ENCODE assay signal across 8 cellular contexts in the genomic region with DNA sequence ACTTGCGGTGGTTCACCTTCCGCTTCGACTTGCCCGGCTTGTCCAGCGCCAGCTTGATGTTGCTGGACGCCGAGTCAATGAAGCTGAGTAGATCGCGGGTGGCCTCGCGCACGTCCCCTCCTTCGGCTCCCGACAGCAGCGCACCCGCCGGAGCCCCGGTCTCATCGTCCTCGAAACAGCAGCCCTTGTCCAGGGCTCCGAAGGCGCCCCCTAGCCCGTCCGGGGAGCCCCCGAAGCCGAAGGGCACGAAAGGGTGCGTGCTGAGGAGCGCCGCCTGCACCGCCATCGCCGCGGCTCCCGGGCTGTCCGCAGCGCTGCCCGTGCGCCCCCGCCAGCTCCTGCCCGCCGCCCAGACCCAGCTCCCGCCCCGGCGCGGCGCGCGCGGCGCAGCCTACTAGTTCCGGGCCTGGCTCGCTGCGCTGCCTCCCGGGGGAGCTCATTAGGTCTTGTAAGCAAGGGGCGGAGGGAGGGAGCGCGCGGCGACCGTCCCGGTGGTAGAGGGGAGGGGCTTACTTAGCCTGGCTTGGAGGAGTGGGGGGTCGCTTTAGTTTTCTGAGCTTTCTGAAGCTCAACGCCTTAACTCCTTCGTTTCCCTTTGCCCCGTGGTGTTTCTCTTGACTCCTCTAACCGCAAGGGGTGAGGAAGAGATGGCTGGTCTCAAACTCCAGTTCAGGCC. TPM values are rescaled to one million over a fixed set of nuclear protein-coding genes. Genes with fewer than 3 reads are reported as not detected.
DNase-seq lines count a peak whose midpoint lies in the region; ATAC-seq and TF ChIP-seq lines count a peak whose summit lies in the region.

A gene with protein sequence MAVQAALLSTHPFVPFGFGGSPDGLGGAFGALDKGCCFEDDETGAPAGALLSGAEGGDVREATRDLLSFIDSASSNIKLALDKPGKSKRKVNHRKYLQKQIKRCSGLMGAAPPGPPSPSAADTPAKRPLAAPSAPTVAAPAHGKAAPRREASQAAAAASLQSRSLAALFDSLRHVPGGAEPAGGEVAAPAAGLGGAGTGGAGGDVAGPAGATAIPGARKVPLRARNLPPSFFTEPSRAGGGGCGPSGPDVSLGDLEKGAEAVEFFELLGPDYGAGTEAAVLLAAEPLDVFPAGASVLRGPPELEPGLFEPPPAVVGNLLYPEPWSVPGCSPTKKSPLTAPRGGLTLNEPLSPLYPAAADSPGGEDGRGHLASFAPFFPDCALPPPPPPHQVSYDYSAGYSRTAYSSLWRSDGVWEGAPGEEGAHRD (minus strand): TSS at position 421 of the 676 bp plus-strand sequence. CDS start 135 bp downstream, at position 286.

- no peaks in the 10 kb centered on the region; a peak in 1 of 5 replicates for H3K9me3 Mint-ChIP-seq in H9

- no peak within 1 kb of the TSS for H2BK120ac ChIP-seq in H9 (ENCODE audit: low read depth, low read length, poor library complexity, severe bottlenecking)

- no peak within 1 kb of the TSS for H3K56ac ChIP-seq in H9 (ENCODE audit: insufficient read length, low read depth, low read length)

- H2AFZ ChIP-seq in H9 (ENCODE audit: low read length), result no peak within 1 kb of the TSS

- H3T11ph ChIP-seq in H9 (ENCODE audit: low read length), result no peak within 1 kb of the TSS

- H3K4me3 Mint-ChIP-seq in H9, result peak within 1 kb of the TSS; percentile 65 to 83

- H2AK5ac ChIP-seq in H9 (ENCODE audit: insufficient read length, low read length), result no peak within 1 kb of the TSS

- no peak within 1 kb of the TSS for H2BK12ac ChIP-seq in H9 (ENCODE audit: insufficient read length, low read depth, low read length)

- no peaks in the 10 kb centered on the region for H3K36me3 ChIP-seq in brain microvascular endothelial cell (replicated peaks)
- H3K36me3 ChIP-seq in iPS-20b (ENCODE audit: insufficient read depth, low read depth, low read length), result no peaks in the 10 kb centered on the region
- H3K36me3 ChIP-seq in sigmoid colon, result no peaks in the 10 kb centered on the region

- H3K4me2 ChIP-seq in H9 (ENCODE audit: insufficient read depth, insufficient read length, low read length), result peak within 1 kb of the TSS; percentile 44

- intact Hi-C loops in sigmoid colon (cut with DNase I), result loop anchor here (5.0 kb wide), 1 partner anchor 129 kb away; no protein-coding TSS in a partner anchor

- no peak for TF ChIP-seq POLR2A in sigmoid colon (IDR thresholded peaks at IDR 0.05)

- H2BK5ac ChIP-seq in H9 (ENCODE audit: insufficient read length, low read length), result no peak within 1 kb of the TSS

- peaks cover 33 to 40% of the 10 kb centered on the region in 2 experiments for H3K4me1 Mint-ChIP-seq in H9

- H3K4me1 ChIP-seq in H9 (ENCODE audit: insufficient read depth, low read length), result no peaks in the 10 kb centered on the region
- H3K4me1 ChIP-seq in iPS-20b (ENCODE audit: insufficient read depth, low read length), result peaks cover 8% of the 10 kb centered on the region; the same call in 1 of the 2 replicates
- peaks cover 0 to 14% (median 11%) of the 10 kb centered on the region in 4 donors for H3K4me1 ChIP-seq in sigmoid colon

- no peak for TF ChIP-seq EP300 in sigmoid colon (IDR thresholded peaks at IDR 0.05)

- H4K8ac ChIP-seq in H9 (replicated peaks; ENCODE audit: insufficient read length, low read depth, low read length), result no peak within 1 kb of the TSS

- no peaks in the 10 kb centered on the region for H4K20me1 ChIP-seq in H9 (ENCODE audit: control insufficient read depth, insufficient read depth, insufficient read length)

- no peaks in the 10 kb centered on the region for H3K79me1 ChIP-seq in H9 (ENCODE audit: insufficient read depth, low read depth, low read length, poor library complexity, severe bottlenecking)

- TF ChIP-seq CTCF in AG09309 (IDR thresholded peaks at IDR 0.05; ENCODE audit: control insufficient read depth, insufficient read depth, low read depth, low read length, missing control alignments) (no peak), H9 (conservative IDR thresholded peaks at IDR 0.05) (0 out of 3 replicates have a peak, but pooled peaks have one; percentile 9), brain microvascular endothelial cell (IDR thresholded peaks at IDR 0.05; ENCODE audit: low read depth, low read length, missing control alignments) (no peak), sigmoid colon (IDR thresholded peaks at IDR 0.05) (no peak)

- H3K27ac ChIP-seq in H9 (ENCODE audit: insufficient read length, low read depth, low read length) (no peak within 1 kb of the TSS), brain microvascular endothelial cell (no peak within 1 kb of the TSS), iPS-20b (ENCODE audit: low read length) (no peak within 1 kb of the TSS), sigmoid colon (peak within 1 kb of the TSS; percentile 35 to 66 (median 64))

- no peak within 1 kb of the TSS for H3K27ac Mint-ChIP-seq in H9

- H3K4me3 ChIP-seq in AG09309 (ENCODE audit: control insufficient read depth, low read depth, low read length) (peak within 1 kb of the TSS; percentile 18; the same call in 1 of the 2 replicates), brain microvascular endothelial cell (ENCODE audit: low read depth, low read length) (peak within 1 kb of the TSS; percentile 52), iPS-20b (ENCODE audit: low read length) (peak within 1 kb of the TSS; percentile 56), sigmoid colon (peak within 1 kb of the TSS; percentile 36 to 60 (median 53))

- ATAC-seq in GM21528 (IDR thresholded peaks at IDR 0.05; ENCODE audit: low FRiP score, unreplicated experiment) (no peak), GM21367 (IDR thresholded peaks at IDR 0.05; ENCODE audit: unreplicated experiment) (no peak)

- H3K9me3 ChIP-seq in H9 (ENCODE audit: control insufficient read depth, low read depth, low read length) (no peaks in the 10 kb centered on the region), iPS-20b (ENCODE audit: insufficient read depth, low read depth, low read length) (no peaks in the 10 kb centered on the region), sigmoid colon (no peaks in the 10 kb centered on the region)

- no peaks in the 10 kb centered on the region; a peak in 1 of 7 replicates for H3K36me3 Mint-ChIP-seq in H9 (ENCODE audit: insufficient read depth in 1 of 3, low read depth in 3 of 3)

- H3K18ac ChIP-seq in H9 (ENCODE audit: insufficient read length, low read depth, low read length), result no peak within 1 kb of the TSS

- H4K91ac ChIP-seq in H9 (ENCODE audit: insufficient read length, low read depth, low read length), result no peak within 1 kb of the TSS

- no peaks in the 10 kb centered on the region for H3K79me2 ChIP-seq in H9 (ENCODE audit: insufficient read depth, low read length)

- WGBS in H9 (ENCODE audit: extremely low coverage, insufficient read length, low lambda C conversion rate), result no CpG with 5 or more reads among the region's 67 CpGs
- WGBS in sigmoid colon, 2 donors, result 1% methylated on average over 67 of the region's 67 CpGs

- no peak within 1 kb of the TSS for H4K5ac ChIP-seq in H9 (ENCODE audit: insufficient read length, low read depth, low read length)

- DNase-seq in AG09309 (ENCODE audit: low read depth) (no peak), H9 (peak; percentile 87), RPMI8226 (peak; percentile 46), brain microvascular endothelial cell (peak; percentile 6), sigmoid colon (peak; percentile 72)

- no peak within 1 kb of the TSS for H3K9ac ChIP-seq in H9 (ENCODE audit: extremely low read depth, insufficient read length, low read length)
- no peak within 1 kb of the TSS; the same call in 1 of the 2 replicates for H3K9ac ChIP-seq in iPS-20b (ENCODE audit: low read depth, low read length)

- no peak within 1 kb of the TSS for H2BK15ac ChIP-seq in H9 (ENCODE audit: low read depth, low read length)

- H3K14ac ChIP-seq in H9 (ENCODE audit: insufficient read depth, low read length), result peak within 1 kb of the TSS; percentile 23; the same call in 1 of the 2 replicates

- in situ Hi-C loops in brain microvascular endothelial cell (cut with HindIII; ENCODE audit: low pct_ligation_motif_present, low sequenced_read_pairs), result no loop called here

- no peak within 1 kb of the TSS for H3K23ac ChIP-seq in H9 (ENCODE audit: insufficient read length, low read depth, low read length)

- peaks cover 3% of the 10 kb centered on the region for H3K23me2 ChIP-seq in H9 (ENCODE audit: insufficient read length, low read depth, low read length, poor library complexity, severe bottlenecking)

- H3K4ac ChIP-seq in H9 (ENCODE audit: low read depth, low read length), result no peak within 1 kb of the TSS

- no peak within 1 kb of the TSS for H2BK20ac ChIP-seq in H9 (ENCODE audit: low read depth, low read length, poor library complexity, severe bottlenecking)

- H3K27me3 ChIP-seq in H9 (ENCODE audit: insufficient read depth, low read length) (peaks cover 18% of the 10 kb centered on the region; the same call in 1 of the 2 replicates), brain microvascular endothelial cell (replicated peaks) (peaks cover 39% of the 10 kb centered on the region), iPS-20b (ENCODE audit: insufficient read depth, low read length) (peaks cover 62% of the 10 kb centered on the region), sigmoid colon (peaks cover 11 to 55% (median 42%) of the 10 kb centered on the region in 3 donors)

- H3K27me3 Mint-ChIP-seq in H9 (ENCODE audit: low read depth), result peaks cover 78% of the 10 kb centered on the region

RNA-seq across cellular contexts. Expression of the gene that starts here (rescaled TPM):
- total RNA-seq in H9 (2021) (0.13 and 0.44 TPM in 2 replicates), sigmoid colon (1 to 10 TPM in 1 of 4 donors, under 1 TPM in 3; 0.83 to 1.4 (median 0.97) TPM)
- under 1 TPM; under 0.01 to 0.34 (median 0.23) TPM for polyA plus RNA-seq in sigmoid colon

Comparison
In these comparisons a context has a peak if more than half of its experiments do, and no peak if none do; other contexts are left out.
1. Peak in DNase-seq and H3K4me2 ChIP-seq in H9; RNA of the gene not detected or under 1 TPM.
2. H3K27ac ChIP-seq: peak in sigmoid colon (4 of 4); none in H9 (single experiment), brain microvascular endothelial cell (single experiment) and iPS-20b (single experiment).
3. Peak in every context shown above with its lines, with median percentiles within 50 percentile points of each other: H3K4me3 ChIP-seq.